Comparison of ENCODE assay signal across 16 cellular contexts in the genomic region with DNA sequence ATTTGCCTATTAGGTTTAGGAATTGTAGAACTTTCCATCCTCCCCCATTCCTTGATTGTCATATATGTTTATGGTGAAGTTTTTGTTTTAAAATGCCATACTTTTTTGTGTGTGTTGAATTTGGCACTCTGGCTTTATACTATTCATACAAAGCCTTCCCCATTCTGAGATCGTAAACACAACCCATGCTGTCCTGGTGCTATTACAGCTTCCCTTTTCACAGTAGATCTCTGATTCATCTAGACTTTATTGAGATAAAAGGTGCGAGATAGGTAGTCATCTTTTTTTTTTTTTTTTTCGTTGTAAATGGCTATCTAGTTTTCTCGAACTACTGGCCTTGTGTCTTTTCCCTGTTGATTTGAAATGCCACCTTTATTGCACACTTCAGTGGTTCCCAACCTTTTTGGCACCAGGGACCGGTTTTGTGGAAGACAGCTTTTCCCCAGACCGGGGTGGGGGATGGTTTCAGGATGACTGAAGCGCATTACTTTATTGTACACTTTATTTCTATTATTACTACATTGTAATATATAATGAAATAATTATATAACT.
A peak's percentile ranks its signal among the peaks of the same experiment; 100 is the strongest.
DNase-seq lines count a peak whose midpoint lies in the region; FAIRE-seq and TF ChIP-seq lines count a peak whose summit lies in the region.
"Had no signal": no experiment of that assay in that cellular context is flagged by ENCODE, and none has a peak within 500 bp of the region (broad histone marks: within the 10 kb centered on the region; RNA-seq: fewer than 3 reads in every experiment).

No MANE protein-coding gene starts in this region.

- peak overlapping the region; percentile 36; the same call in 1 of the 2 replicates for H3K4me2 ChIP-seq in DOHH2 (ENCODE audit: low read length)
- H3K4me2 ChIP-seq in H1 (ENCODE audit: insufficient read depth in 1 of 2, low read depth in 2 of 2, low read length in 2 of 2) = no peak overlapping the region

- H3F3A ChIP-seq in DOHH2 (ENCODE audit: control insufficient read depth, insufficient read depth) = peaks cover 2% of the 10 kb centered on the region; the same call in 1 of the 2 replicates

- H3K18ac ChIP-seq in H1 (ENCODE audit: extremely low read depth, low read length) = no peak overlapping the region

- H3K4me1 ChIP-seq in DOHH2 (ENCODE audit: control insufficient read depth, low read length) (peaks cover 39% of the 10 kb centered on the region), H1 (replicated peaks in 1 of 4; ENCODE audit: control insufficient read depth in 3 of 4, insufficient read depth in 4 of 4, low read length in 3 of 4) (peaks cover 0 to 5% (median 2%) of the 10 kb centered on the region in 4 experiments; a peak in 1 of 7 replicates)
- H3K4me1 ChIP-seq: breast epithelium had no signal

- H3K27me3 ChIP-seq in DOHH2 (ENCODE audit: control insufficient read depth, low read length) (no peaks in the 10 kb centered on the region), H1 (replicated peaks in 1 of 4; ENCODE audit: control insufficient read depth in 3 of 4, extremely low read depth in 1 of 4, insufficient read depth in 3 of 4, low read length in 3 of 4) (no peaks in the 10 kb centered on the region)
- H3K27me3 ChIP-seq: breast epithelium, ovary had no signal

- no peak overlapping the region for H2BK5ac ChIP-seq in H1 (ENCODE audit: low read depth, low read length)

- H3K36me3 ChIP-seq in DOHH2 (ENCODE audit: control insufficient read depth, low read length) = peaks cover 10% of the 10 kb centered on the region
- no peaks in the 10 kb centered on the region for H3K36me3 ChIP-seq in H1 (ENCODE audit: control insufficient read depth in 2 of 4, insufficient read depth in 4 of 4, low read length in 3 of 4)
- H3K36me3 ChIP-seq: breast epithelium, ovary had no signal

- H3K9me3 ChIP-seq in DOHH2 (ENCODE audit: control insufficient read depth, insufficient read depth, low read length) = no peaks in the 10 kb centered on the region
- no peaks in the 10 kb centered on the region for H3K9me3 ChIP-seq in H1 (ENCODE audit: insufficient read depth in 2 of 2, low read depth in 1 of 2, low read length in 1 of 2)
- H3K9me3 ChIP-seq: breast epithelium, ovary had no signal

- no peak overlapping the region for H3K27ac ChIP-seq in DOHH2 (ENCODE audit: low read depth, low read length)
- H3K27ac ChIP-seq in H1 (ENCODE audit: low read depth, low read length) = no peak overlapping the region
- H3K27ac ChIP-seq: breast epithelium, ovary, SK-N-MC had no signal

- CTCF ChIA-PET in H1 (lab: Charles Lee; ENCODE audit: partially characterized antibody) = no interaction called here

- peak; percentile 42 for FAIRE-seq in H1 (lab: Jason Lieb, UNC)
- FAIRE-seq: kidney had no signal

- H3K23me2 ChIP-seq in H1 (ENCODE audit: low read depth, low read length) = no peaks in the 10 kb centered on the region

- TF ChIP-seq CTCF in DOHH2 (IDR thresholded peaks at IDR 0.05; ENCODE audit: low read depth, low read length, poor library complexity, severe bottlenecking) (no peak), H1 (IDR thresholded peaks at IDR 0.05; ENCODE audit: control extremely low read depth in 1 of 3, insufficient read depth in 1 of 3, low read depth in 1 of 3, low read length in 3 of 3) (no peak)

- no peak overlapping the region for H2AFZ ChIP-seq in H1 (ENCODE audit: low read length)

- H2BK120ac ChIP-seq in H1 (replicated peaks; ENCODE audit: low read depth, low read length) = no peak overlapping the region

- no peak overlapping the region for H2BK12ac ChIP-seq in H1 (ENCODE audit: low read depth, low read length)

- no peak overlapping the region for H3K9ac ChIP-seq in H1 (replicated peaks in 1 of 4; ENCODE audit: extremely low read depth in 1 of 4, low read depth in 3 of 4, low read length in 3 of 4)

- H4K20me1 ChIP-seq in DOHH2 (ENCODE audit: control insufficient read depth, insufficient read depth, low read depth, low read length) (no peaks in the 10 kb centered on the region), H1 (replicated peaks in 1 of 2; ENCODE audit: control insufficient read depth in 1 of 2, insufficient read depth in 2 of 2, low read length in 2 of 2) (peaks cover 0 to 3% of the 10 kb centered on the region in 2 experiments)

- no peak overlapping the region for H3K56ac ChIP-seq in H1 (replicated peaks; ENCODE audit: insufficient read length, low read depth, low read length)

- no peak for TF ChIP-seq RAD21 in H1 (IDR thresholded peaks at IDR 0.05 in 1 of 2, conservative IDR thresholded peaks at IDR 0.05 in 1 of 2; ENCODE audit: low read depth in 2 of 2, low read length in 2 of 2)

- no peak overlapping the region for H4K8ac ChIP-seq in H1 (ENCODE audit: extremely low read depth, insufficient read depth, low read length)

- POLR2A ChIA-PET in H1 (lab: Charles Lee; ENCODE audit: partially characterized antibody) = no interaction called here

- no peaks in the 10 kb centered on the region for H3K9me2 ChIP-seq in DOHH2 (replicated peaks; ENCODE audit: control insufficient read depth, low read length)

- peak; percentile 25 for DNase-seq in DMS 273 (lab: John Stamatoyannopoulos, UW; ENCODE audit: unreplicated experiment)
- no peak for DNase-seq in DMS 273 treated with DMSO at 0.1 percent for 48 hours (lab: John Stamatoyannopoulos, UW)
- peak; percentile 41 to 56 for DNase-seq in Kasumi-1 (lab: John Stamatoyannopoulos, UW)
- no peak for DNase-seq in H1 (ENCODE audit: low read depth in 1 of 2, low spot score in 2 of 2)
- no peak for DNase-seq in NCI-H2196 (lab: John Stamatoyannopoulos, UW; ENCODE audit: unreplicated experiment)
- no peak for DNase-seq in NCI-H1930 (lab: John Stamatoyannopoulos, UW)
- DNase-seq in stimulated activated CD4-positive, alpha-beta T cell treated with anti-CD3 and anti-CD28 coated beads, Interleukin-4, amount 100 ng/mL, for 24 hours = no peak
- DNase-seq: GF-D8, KG1, kidney, natural killer cell, ovary, T1000 had no signal

- no peak overlapping the region for H3K14ac ChIP-seq in H1 (ENCODE audit: insufficient read length)

- H4K5ac ChIP-seq in H1 (ENCODE audit: insufficient read length, low read depth, low read length) = no peak overlapping the region

- H3K79me2 ChIP-seq in DOHH2 (ENCODE audit: control insufficient read depth, low read length) (peaks cover 70% of the 10 kb centered on the region), H1 (ENCODE audit: control insufficient read depth in 1 of 2, insufficient read depth in 2 of 2, low read length in 2 of 2) (peaks cover 0 to 15% of the 10 kb centered on the region in 2 experiments; a peak in 2 of 4 replicates)

- H3K79me1 ChIP-seq in H1 (ENCODE audit: low read depth, low read length) = no peaks in the 10 kb centered on the region

- no peak overlapping the region for H2BK20ac ChIP-seq in H1 (ENCODE audit: low read length)

- H3K23ac ChIP-seq in H1 (ENCODE audit: insufficient read length) = no peak overlapping the region

- no peak overlapping the region for H2BK15ac ChIP-seq in H1 (ENCODE audit: low read length)

- TF ChIP-seq EP300 in H1 (IDR thresholded peaks at IDR 0.05; ENCODE audit: borderline replicate concordance in 1 of 2, low read depth in 2 of 2, low read length in 2 of 2) = no peak

- no peak overlapping the region for H3K4ac ChIP-seq in H1 (replicated peaks; ENCODE audit: insufficient read length, low read depth, low read length)

- no peak overlapping the region for H2AK5ac ChIP-seq in H1 (ENCODE audit: low read depth, low read length)

- 79% methylated on average over 6 of the region's 7 CpGs; no CpG with 5 or more reads in 1 of the 2 experiments for WGBS in H1 (ENCODE audit: extremely low coverage in 1 of 2, insufficient coverage in 1 of 2, insufficient read length in 1 of 2, insufficient replicate concordance in 2 of 2, low coverage in 1 of 2, low lambda C conversion rate in 2 of 2, missing lambda C conversion rate in 1 of 2), 2 experiments

- TF ChIP-seq POLR2A in H1 (IDR thresholded peaks at IDR 0.05; ENCODE audit: control extremely low read depth in 1 of 2, low read depth in 2 of 2, low read length in 2 of 2) = no peak

- no peak overlapping the region for H4K91ac ChIP-seq in H1 (replicated peaks; ENCODE audit: insufficient read length, low read length)

- H3K4me3 ChIP-seq in DOHH2 (ENCODE audit: low read length) (no peak overlapping the region), H1 (ENCODE audit: extremely low read depth in 1 of 4, insufficient read depth in 2 of 4, low read depth in 3 of 4, low read length in 4 of 4) (no peak overlapping the region)
- H3K4me3 ChIP-seq: breast epithelium, ovary, SK-N-MC had no signal

TF ChIP-seq in H1, 55 proteins besides CTCF, POLR2A, EP300 and RAD21:
- TF ChIP-seq SP1 (IDR thresholded peaks at IDR 0.05; ENCODE audit: low read depth, low read length) (no peak), GABPA (IDR thresholded peaks at IDR 0.05; ENCODE audit: borderline replicate concordance, insufficient read depth, low read length) (no peak), CEBPB (IDR thresholded peaks at IDR 0.05; ENCODE audit: low read depth, low read length) (no peak), POLR2AphosphoS5 (IDR thresholded peaks at IDR 0.05; ENCODE audit: low read depth, low read length) (no peak), PHF8 (conservative IDR thresholded peaks at IDR 0.05; ENCODE audit: low read depth, low read length) (no peak), ATF3 (IDR thresholded peaks at IDR 0.05; ENCODE audit: insufficient read depth, low read depth, low read length) (no peak), GTF2F1 (IDR thresholded peaks at IDR 0.05; ENCODE audit: borderline replicate concordance, low read depth, low read length) (no peak), BCL11A (IDR thresholded peaks at IDR 0.05; ENCODE audit: low read depth in 2 of 2, low read length in 2 of 2) (no peak), KDM5A (IDR thresholded peaks at IDR 0.05; ENCODE audit: low read length) (no peak), SUZ12 (IDR thresholded peaks at IDR 0.05; ENCODE audit: low read length) (no peak), CTBP2 (IDR thresholded peaks at IDR 0.05; ENCODE audit: borderline replicate concordance, insufficient read depth, insufficient read length, low read length) (no peak), SIN3A (conservative IDR thresholded peaks at IDR 0.05 in 1 of 2, IDR thresholded peaks at IDR 0.05 in 1 of 2; ENCODE audit: low read depth in 1 of 2, low read length in 2 of 2) (no peak), HDAC2 (IDR thresholded peaks at IDR 0.05; ENCODE audit: borderline replicate concordance in 1 of 2, low read depth in 2 of 2, low read length in 2 of 2) (no peak), CREB1 (IDR thresholded peaks at IDR 0.05) (no peak), TAF7 (optimal IDR thresholded peaks at IDR 0.05; ENCODE audit: borderline replicate concordance, low read depth, low read length) (no peak), ASH2L (IDR thresholded peaks at IDR 0.05; ENCODE audit: low read length) (no peak), BACH1 (IDR thresholded peaks at IDR 0.05; ENCODE audit: low read length) (no peak)

Comparison
In these comparisons a context has a peak if more than half of its experiments do, and no peak if none do; other contexts are left out.
1. DNase-seq: peak in DMS 273 (single experiment) and Kasumi-1 (2 of 2); none in DMS 273 treated with DMSO at 0.1 percent for 48 hours (single experiment), H1 (0 of 2), NCI-H2196 (single experiment), NCI-H1930 (0 of 2) and stimulated activated CD4-positive, alpha-beta T cell treated with anti-CD3 and anti-CD28 coated beads, Interleukin-4, amount 100 ng/mL, for 24 hours (single experiment).